1 cellular context compared by ENCODE assay signal in the genomic region with DNA sequence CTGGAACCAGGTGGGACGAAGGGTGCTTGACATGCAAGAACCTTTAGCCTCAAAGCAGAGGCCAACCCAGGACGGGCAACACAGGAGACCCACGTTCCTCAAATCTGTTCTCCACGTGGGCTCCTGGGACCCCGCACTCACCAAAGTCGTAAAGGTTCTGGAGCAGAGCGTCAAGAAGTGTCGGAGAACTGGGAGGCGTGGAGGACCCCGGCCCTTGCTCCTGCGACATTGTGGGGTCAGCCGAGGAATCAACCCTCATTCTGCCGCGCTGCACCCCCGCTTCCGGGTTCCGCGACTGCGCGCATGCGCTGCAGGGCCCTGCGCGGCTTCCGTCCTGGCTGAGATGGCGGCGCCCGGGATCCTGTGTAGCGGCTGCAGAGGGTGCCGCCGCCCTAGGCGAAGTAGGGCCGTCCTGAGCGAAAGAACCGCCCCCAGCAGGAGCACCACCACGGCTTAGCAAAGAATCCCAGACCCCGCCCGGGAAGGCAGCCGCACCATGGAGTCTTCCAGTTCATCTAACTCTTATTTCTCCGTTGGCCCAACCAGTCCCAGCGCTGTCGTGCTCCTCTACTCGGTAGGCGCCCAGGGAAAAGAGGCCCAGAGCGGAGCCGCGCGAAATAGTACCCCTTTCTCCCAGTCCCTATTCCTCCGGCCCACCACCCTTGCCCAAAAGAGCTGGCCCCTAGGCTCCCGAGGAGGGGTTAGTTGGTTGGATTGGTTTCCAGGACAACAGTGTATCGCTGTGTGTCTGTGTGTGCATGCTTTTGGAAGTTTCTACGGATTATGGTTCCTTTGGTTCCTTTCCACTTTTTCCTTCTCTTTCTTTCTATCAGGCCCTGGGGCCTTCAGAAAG.
TF ChIP-seq lines count a peak whose summit lies in the region.

A gene (plus strand): TSS at position 330 of the 853 bp plus-strand sequence. CDS start 167 bp downstream, at position 497.

TF ChIP-seq in A549, 52 proteins besides CTCF, POLR2A, EP300 and RAD21 (continued from another document):
- TF ChIP-seq ZFP36 (IDR thresholded peaks at IDR 0.05; ENCODE audit: borderline replicate concordance, partially characterized antibody) = no peak
- peak; percentile 55; the same call in 1 of the 2 replicates for TF ChIP-seq MYC (IDR thresholded peaks at IDR 0.05; ENCODE audit: borderline replicate concordance, low read length)
- TF ChIP-seq, protein P1, sequence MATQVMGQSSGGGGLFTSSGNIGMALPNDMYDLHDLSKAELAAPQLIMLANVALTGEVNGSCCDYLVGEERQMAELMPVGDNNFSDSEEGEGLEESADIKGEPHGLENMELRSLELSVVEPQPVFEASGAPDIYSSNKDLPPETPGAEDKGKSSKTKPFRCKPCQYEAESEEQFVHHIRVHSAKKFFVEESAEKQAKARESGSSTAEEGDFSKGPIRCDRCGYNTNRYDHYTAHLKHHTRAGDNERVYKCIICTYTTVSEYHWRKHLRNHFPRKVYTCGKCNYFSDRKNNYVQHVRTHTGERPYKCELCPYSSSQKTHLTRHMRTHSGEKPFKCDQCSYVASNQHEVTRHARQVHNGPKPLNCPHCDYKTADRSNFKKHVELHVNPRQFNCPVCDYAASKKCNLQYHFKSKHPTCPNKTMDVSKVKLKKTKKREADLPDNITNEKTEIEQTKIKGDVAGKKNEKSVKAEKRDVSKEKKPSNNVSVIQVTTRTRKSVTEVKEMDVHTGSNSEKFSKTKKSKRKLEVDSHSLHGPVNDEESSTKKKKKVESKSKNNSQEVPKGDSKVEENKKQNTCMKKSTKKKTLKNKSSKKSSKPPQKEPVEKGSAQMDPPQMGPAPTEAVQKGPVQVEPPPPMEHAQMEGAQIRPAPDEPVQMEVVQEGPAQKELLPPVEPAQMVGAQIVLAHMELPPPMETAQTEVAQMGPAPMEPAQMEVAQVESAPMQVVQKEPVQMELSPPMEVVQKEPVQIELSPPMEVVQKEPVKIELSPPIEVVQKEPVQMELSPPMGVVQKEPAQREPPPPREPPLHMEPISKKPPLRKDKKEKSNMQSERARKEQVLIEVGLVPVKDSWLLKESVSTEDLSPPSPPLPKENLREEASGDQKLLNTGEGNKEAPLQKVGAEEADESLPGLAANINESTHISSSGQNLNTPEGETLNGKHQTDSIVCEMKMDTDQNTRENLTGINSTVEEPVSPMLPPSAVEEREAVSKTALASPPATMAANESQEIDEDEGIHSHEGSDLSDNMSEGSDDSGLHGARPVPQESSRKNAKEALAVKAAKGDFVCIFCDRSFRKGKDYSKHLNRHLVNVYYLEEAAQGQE (IDR thresholded peaks at IDR 0.05) = no peak
- TF ChIP-seq, protein P2, sequence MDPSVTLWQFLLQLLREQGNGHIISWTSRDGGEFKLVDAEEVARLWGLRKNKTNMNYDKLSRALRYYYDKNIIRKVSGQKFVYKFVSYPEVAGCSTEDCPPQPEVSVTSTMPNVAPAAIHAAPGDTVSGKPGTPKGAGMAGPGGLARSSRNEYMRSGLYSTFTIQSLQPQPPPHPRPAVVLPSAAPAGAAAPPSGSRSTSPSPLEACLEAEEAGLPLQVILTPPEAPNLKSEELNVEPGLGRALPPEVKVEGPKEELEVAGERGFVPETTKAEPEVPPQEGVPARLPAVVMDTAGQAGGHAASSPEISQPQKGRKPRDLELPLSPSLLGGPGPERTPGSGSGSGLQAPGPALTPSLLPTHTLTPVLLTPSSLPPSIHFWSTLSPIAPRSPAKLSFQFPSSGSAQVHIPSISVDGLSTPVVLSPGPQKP (IDR thresholded peaks at IDR 0.05; ENCODE audit: low read depth, low read length) = no peak
- no peak for TF ChIP-seq MAZ (IDR thresholded peaks at IDR 0.05; ENCODE audit: borderline replicate concordance, low read depth, low read length)
- no peak for TF ChIP-seq CBX2 (IDR thresholded peaks at IDR 0.05; ENCODE audit: borderline replicate concordance, low read depth)
- 0 out of 2 replicates have a peak, but pooled peaks have one; percentile 53 for TF ChIP-seq EHF (CRISPR knock-in tag; IDR thresholded peaks at IDR 0.05)
- no peak for TF ChIP-seq RFX5 (IDR thresholded peaks at IDR 0.05)
- TF ChIP-seq, protein P3, sequence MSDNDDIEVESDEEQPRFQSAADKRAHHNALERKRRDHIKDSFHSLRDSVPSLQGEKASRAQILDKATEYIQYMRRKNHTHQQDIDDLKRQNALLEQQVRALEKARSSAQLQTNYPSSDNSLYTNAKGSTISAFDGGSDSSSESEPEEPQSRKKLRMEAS (IDR thresholded peaks at IDR 0.05) = peak; percentile 93
- no peak for TF ChIP-seq NFE2L2 (conservative IDR thresholded peaks at IDR 0.05; ENCODE audit: low read length)
- TF ChIP-seq HOXA7 (CRISPR knock-in tag; IDR thresholded peaks at IDR 0.05) = no peak
- TF ChIP-seq, protein P4, sequence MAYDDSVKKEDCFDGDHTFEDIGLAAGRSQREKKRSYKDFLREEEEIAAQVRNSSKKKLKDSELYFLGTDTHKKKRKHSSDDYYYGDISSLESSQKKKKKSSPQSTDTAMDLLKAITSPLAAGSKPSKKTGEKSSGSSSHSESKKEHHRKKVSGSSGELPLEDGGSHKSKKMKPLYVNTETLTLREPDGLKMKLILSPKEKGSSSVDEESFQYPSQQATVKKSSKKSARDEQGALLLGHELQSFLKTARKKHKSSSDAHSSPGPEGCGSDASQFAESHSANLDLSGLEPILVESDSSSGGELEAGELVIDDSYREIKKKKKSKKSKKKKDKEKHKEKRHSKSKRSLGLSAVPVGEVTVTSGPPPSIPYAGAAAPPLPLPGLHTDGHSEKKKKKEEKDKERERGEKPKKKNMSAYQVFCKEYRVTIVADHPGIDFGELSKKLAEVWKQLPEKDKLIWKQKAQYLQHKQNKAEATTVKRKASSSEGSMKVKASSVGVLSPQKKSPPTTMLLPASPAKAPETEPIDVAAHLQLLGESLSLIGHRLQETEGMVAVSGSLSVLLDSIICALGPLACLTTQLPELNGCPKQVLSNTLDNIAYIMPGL (CRISPR knock-in tag; IDR thresholded peaks at IDR 0.05; ENCODE audit: borderline replicate concordance) = no peak
- TF ChIP-seq JUN (IDR thresholded peaks at IDR 0.05) = peak; percentile 39 to 81; a peak in 3 of 5 replicates
- no peak for TF ChIP-seq FOXS1 (CRISPR knock-in tag; IDR thresholded peaks at IDR 0.05)
- TF ChIP-seq CHD4 (IDR thresholded peaks at IDR 0.05; ENCODE audit: borderline replicate concordance) = no peak
- no peak for TF ChIP-seq TFCP2L1 (CRISPR knock-in tag; IDR thresholded peaks at IDR 0.05)
- no peak for TF ChIP-seq KDM1A (IDR thresholded peaks at IDR 0.05; ENCODE audit: low read depth)
- TF ChIP-seq FOSB (CRISPR knock-in tag; IDR thresholded peaks at IDR 0.05) = no peak
- TF ChIP-seq SMC3 (IDR thresholded peaks at IDR 0.05) = no peak
- TF ChIP-seq PHF8 (IDR thresholded peaks at IDR 0.05; ENCODE audit: borderline replicate concordance, low read depth) = peak; percentile 74; the same call in 1 of the 2 replicates
- TF ChIP-seq NPAS2 (CRISPR knock-in tag; IDR thresholded peaks at IDR 0.05; ENCODE audit: borderline replicate concordance) = no peak
- TF ChIP-seq, protein P5, sequence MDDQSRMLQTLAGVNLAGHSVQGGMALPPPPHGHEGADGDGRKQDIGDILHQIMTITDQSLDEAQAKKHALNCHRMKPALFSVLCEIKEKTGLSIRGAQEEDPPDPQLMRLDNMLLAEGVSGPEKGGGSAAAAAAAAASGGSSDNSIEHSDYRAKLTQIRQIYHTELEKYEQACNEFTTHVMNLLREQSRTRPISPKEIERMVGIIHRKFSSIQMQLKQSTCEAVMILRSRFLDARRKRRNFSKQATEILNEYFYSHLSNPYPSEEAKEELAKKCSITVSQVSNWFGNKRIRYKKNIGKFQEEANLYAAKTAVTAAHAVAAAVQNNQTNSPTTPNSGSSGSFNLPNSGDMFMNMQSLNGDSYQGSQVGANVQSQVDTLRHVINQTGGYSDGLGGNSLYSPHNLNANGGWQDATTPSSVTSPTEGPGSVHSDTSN (IDR thresholded peaks at IDR 0.05) = peak; percentile 41; the same call in 1 of the 2 replicates
- no peak for TF ChIP-seq ZC3H11A (IDR thresholded peaks at IDR 0.05)
- TF ChIP-seq, protein P6, sequence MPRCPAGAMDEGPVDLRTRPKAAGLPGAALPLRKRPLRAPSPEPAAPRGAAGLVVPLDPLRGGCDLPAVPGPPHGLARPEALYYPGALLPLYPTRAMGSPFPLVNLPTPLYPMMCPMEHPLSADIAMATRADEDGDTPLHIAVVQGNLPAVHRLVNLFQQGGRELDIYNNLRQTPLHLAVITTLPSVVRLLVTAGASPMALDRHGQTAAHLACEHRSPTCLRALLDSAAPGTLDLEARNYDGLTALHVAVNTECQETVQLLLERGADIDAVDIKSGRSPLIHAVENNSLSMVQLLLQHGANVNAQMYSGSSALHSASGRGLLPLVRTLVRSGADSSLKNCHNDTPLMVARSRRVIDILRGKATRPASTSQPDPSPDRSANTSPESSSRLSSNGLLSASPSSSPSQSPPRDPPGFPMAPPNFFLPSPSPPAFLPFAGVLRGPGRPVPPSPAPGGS (IDR thresholded peaks at IDR 0.05) = peak; percentile 77; the same call in 1 of the 3 replicates
- no peak for TF ChIP-seq CBX8 (IDR thresholded peaks at IDR 0.05)
